32 cellular contexts compared by ENCODE assay signal in the genomic region with DNA sequence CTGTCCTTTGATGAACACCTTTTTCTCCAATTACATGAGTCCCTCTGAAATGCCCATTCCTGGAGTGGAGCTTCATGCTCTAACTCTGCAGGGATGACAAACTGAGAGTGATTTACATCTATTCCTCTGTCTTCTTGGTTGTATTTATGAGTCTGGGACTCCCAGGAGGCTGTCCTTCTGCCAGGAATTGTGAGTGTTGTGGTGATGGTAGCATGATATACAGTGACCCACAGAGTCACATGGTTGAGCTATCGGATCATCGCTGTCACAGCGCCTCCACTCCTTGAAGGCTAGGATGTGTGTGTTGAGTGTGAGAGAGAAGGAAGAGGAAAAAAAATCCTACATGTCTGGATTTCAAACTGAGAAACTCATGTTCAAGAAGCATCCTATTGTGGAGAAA.
"Had no signal": no experiment of that assay in that cellular context is flagged by ENCODE, and none has a peak within 500 bp of the region (broad histone marks: within the 10 kb centered on the region; RNA-seq: fewer than 3 reads in every experiment).

No MANE protein-coding gene starts in this region.

- H3K27ac Mint-ChIP-seq: activated B cell treated with CpG ODN at 0.5 μM for 24 hours; activated CD4-positive, alpha-beta memory T cell treated with anti-CD3 and anti-CD28 coated beads for 36 hours; activated naive CD4-positive, alpha-beta T cell treated with anti-CD3 and anti-CD28 coated beads, Interleukin-2, amount 10 ng/mL, durations not matched to agents 7 days and 5 days; activated naive CD8-positive, alpha-beta T cell treated with anti-CD3 and anti-CD28 coated beads for 36 hours; activated T-helper 1 cell treated with anti-CD3 and anti-CD28 coated beads, Interleukin-12 subunit alpha, Interleukin-12 subunit beta, Interleukin-2, Interleukin-4 antibody, amounts not matched to agents 30 ng/mL and 10 ng/mL and 1 ng/mL, durations not matched to agents 14 hours and 24 hours and 36 hours had no signal

- H3K4me1 Mint-ChIP-seq: activated B cell treated with CpG ODN at 0.5 μM for 24 hours had no signal

- H3K9me3 ChIP-seq: MG63 had no signal

- H3K36me3 ChIP-seq: cardiac muscle cell, MG63 had no signal

- H3K4me3 ChIP-seq: cardiac muscle cell, MG63 had no signal

- H3K36me3 Mint-ChIP-seq: activated CD4-positive, alpha-beta memory T cell treated with anti-CD3 and anti-CD28 coated beads for 36 hours; activated naive CD8-positive, alpha-beta T cell treated with anti-CD3 and anti-CD28 coated beads for 36 hours had no signal

- H3K4me3 Mint-ChIP-seq: activated B cell treated with CpG ODN at 0.5 μM for 24 hours; activated CD4-positive, alpha-beta memory T cell treated with anti-CD3 and anti-CD28 coated beads for 36 hours; activated naive CD4-positive, alpha-beta T cell treated with anti-CD3 and anti-CD28 coated beads, Interleukin-2, amount 10 ng/mL, durations not matched to agents 7 days and 5 days; activated naive CD8-positive, alpha-beta T cell treated with anti-CD3 and anti-CD28 coated beads for 36 hours; activated T-cell treated with anti-CD3 and anti-CD28 coated beads, Interleukin-2, amount 50 U/mL, for 4 hours; activated T-helper 1 cell treated with anti-CD3 and anti-CD28 coated beads, Interleukin-12 subunit alpha, Interleukin-12 subunit beta, Interleukin-2, Interleukin-4 antibody, amounts not matched to agents 30 ng/mL and 10 ng/mL and 1 ng/mL, durations not matched to agents 14 hours and 24 hours and 36 hours; central memory CD8-positive, alpha-beta T cell had no signal

- DNase-seq: activated B cell treated with CpG ODN at 0.5 μM for 24 hours; activated CD4-positive, alpha-beta memory T cell treated with anti-CD3 and anti-CD28 coated beads for 36 hours; activated CD4-positive, alpha-beta T cell treated with anti-CD3 and anti-CD28 coated beads for 4 hours; activated CD4-positive, alpha-beta T cell treated with anti-CD3 and anti-CD28 coated beads, Interleukin-2, amount 50 U/mL, for 1 hour; activated CD4-positive, CD25-positive, alpha-beta regulatory T cell treated with anti-CD3 and anti-CD28 coated beads, Interleukin-2, amount 50 U/mL, for 72 hours; activated gamma-delta T cell treated with Interleukin-2 at 50 U/mL for 16 hours; activated naive CD4-positive, alpha-beta T cell treated with anti-CD3 and anti-CD28 coated beads, Interleukin-2, amount 10 ng/mL, durations not matched to agents 7 days and 5 days; activated naive CD8-positive, alpha-beta T cell treated with anti-CD3 and anti-CD28 coated beads for 36 hours; activated T-cell treated with anti-CD3 and anti-CD28 coated beads for 4 hours; activated T-cell treated with anti-CD3 and anti-CD28 coated beads, Interleukin-2, amount 50 U/mL, for 4 hours; amniotic stem cell; aorta; Kasumi-1; KG1; MG63; NCI-H1092; NCI-H1436 treated with DMSO at 0.1 percent for 48 hours; NCI-H1694 treated with DMSO at 0.1 percent for 48 hours; NCI-H2029; NCI-H2107; NCI-H226; NCI-H446 treated with DMSO at 0.1 percent for 48 hours; NCI-H524 treated with DMSO at 0.1 percent for 48 hours; Right ventricle myocardium superior; SW 1271; T-helper 1 cell; T-helper 2 cell; T-helper 9 cell had no signal

- ATAC-seq: activated T-cell treated with anti-CD3 and anti-CD28 coated beads, Interleukin-2, amount 50 U/mL, for 4 hours had no signal

- H3K9me3 Mint-ChIP-seq: activated B cell treated with CpG ODN at 0.5 μM for 24 hours; activated CD4-positive, alpha-beta memory T cell treated with anti-CD3 and anti-CD28 coated beads for 36 hours; activated naive CD4-positive, alpha-beta T cell treated with anti-CD3 and anti-CD28 coated beads, Interleukin-2, amount 10 ng/mL, durations not matched to agents 7 days and 5 days; activated naive CD8-positive, alpha-beta T cell treated with anti-CD3 and anti-CD28 coated beads for 36 hours; activated T-cell treated with anti-CD3 and anti-CD28 coated beads, Interleukin-2, amount 50 U/mL, for 4 hours; activated T-helper 1 cell treated with anti-CD3 and anti-CD28 coated beads, Interleukin-12 subunit alpha, Interleukin-12 subunit beta, Interleukin-2, Interleukin-4 antibody, amounts not matched to agents 30 ng/mL and 10 ng/mL and 1 ng/mL, durations not matched to agents 14 hours and 24 hours and 36 hours; central memory CD8-positive, alpha-beta T cell had no signal

- H3K27ac ChIP-seq: cardiac muscle cell, VCaP had no signal
